ENCODE assay signal across 23 cellular contexts in the genomic region with DNA sequence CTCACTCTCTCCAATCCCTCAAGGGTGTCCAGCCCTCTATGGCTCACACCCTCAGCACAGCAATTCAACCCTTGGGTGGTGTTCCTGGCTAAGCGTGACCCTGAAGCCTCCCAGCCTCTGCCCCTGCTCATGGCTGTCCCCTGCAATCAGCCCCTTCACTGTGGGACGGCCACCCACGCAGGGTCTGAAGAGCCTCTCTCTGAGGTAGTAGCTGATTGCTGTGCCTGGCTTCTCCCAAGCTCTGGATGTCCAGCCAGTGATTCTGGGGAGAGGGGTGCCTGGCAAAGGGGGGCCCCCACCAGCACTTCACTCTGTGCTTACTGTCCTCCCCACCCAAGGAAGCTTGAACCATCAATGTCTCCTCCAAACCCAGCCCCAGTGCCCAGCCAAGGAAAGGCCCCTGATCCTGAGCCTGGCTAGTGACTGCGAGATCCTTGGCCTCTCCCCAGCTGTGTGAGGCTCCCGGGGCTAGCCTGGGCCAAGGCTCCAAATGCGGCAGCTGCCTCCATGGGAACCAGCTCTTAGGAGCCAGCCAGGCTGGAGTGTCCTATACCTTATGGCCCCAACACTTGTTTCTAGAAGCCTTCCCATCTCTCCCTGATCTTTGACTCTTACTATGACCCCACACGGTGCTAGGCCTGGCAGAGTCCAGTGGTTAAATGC. TPM values are rescaled to one million over a fixed set of nuclear protein-coding genes. Genes with fewer than 3 reads are reported as not detected.
A peak's percentile ranks its signal among the peaks of the same experiment; 100 is the strongest.
DNase-seq lines count a peak whose midpoint lies in the region; ATAC-seq and TF ChIP-seq lines count a peak whose summit lies in the region.
"Had no signal": no experiment of that assay in that cellular context is flagged by ENCODE, and none has a peak within 500 bp of the region (broad histone marks: within the 10 kb centered on the region; RNA-seq: fewer than 3 reads in every experiment).

No MANE protein-coding gene starts in this region.

- H3K4me3 Mint-ChIP-seq in glutamatergic neuron (ENCODE audit: unreplicated experiment) = no peak overlapping the region
- H3K4me3 Mint-ChIP-seq: activated CD8-positive, alpha-beta T cell treated with anti-CD3 and anti-CD28 coated beads for 36 hours; activated T-cell treated with anti-CD3 and anti-CD28 coated beads, Interleukin-2, amount 50 U/mL, for 72 hours; WTC11 had no signal

- H2BK120ac ChIP-seq in neuronal stem cell (ENCODE audit: low read depth, low read length) = no peak overlapping the region

- H3K27me3 ChIP-seq in right atrium auricular region = no peaks in the 10 kb centered on the region
- H3K27me3 ChIP-seq in neuronal stem cell (ENCODE audit: control insufficient read depth in 3 of 3, insufficient read depth in 3 of 3, low read depth in 1 of 3, low read length in 3 of 3) = no peaks in the 10 kb centered on the region

- no peak overlapping the region for H3K4me2 ChIP-seq in neuronal stem cell (ENCODE audit: insufficient read depth, low read length, poor library complexity, severe bottlenecking)
- H3K4me2 ChIP-seq in OCI-LY7 (ENCODE audit: low read length) = no peak overlapping the region
- H3K4me2 ChIP-seq: A549 had no signal

- no peaks in the 10 kb centered on the region for H3K9me3 Mint-ChIP-seq in glutamatergic neuron (ENCODE audit: unreplicated experiment)
- H3K9me3 Mint-ChIP-seq: activated CD8-positive, alpha-beta T cell treated with anti-CD3 and anti-CD28 coated beads for 36 hours; activated naive CD4-positive, alpha-beta T cell treated with anti-CD3 and anti-CD28 coated beads, Interleukin-2, amount 50 U/mL, for 72 hours; activated T-cell treated with anti-CD3 and anti-CD28 coated beads, Interleukin-2, amount 50 U/mL, for 72 hours; WTC11 had no signal

- intact Hi-C loops in Right ventricle myocardium inferior (cut with DNase I) = no loop called here
- intact Hi-C loops in OCI-LY7 (cut with micrococcal nuclease; ENCODE audit: unreplicated experiment) = no loop called here

- no peak overlapping the region for H4K8ac ChIP-seq in neuronal stem cell (ENCODE audit: low read depth, low read length)

- H2BK5ac ChIP-seq in neuronal stem cell (ENCODE audit: low read length) = no peak overlapping the region

- H4K20me1 ChIP-seq in OCI-LY7 (ENCODE audit: insufficient read depth, low read length) = no peaks in the 10 kb centered on the region

- peaks cover 4% of the 10 kb centered on the region for H3K27me3 Mint-ChIP-seq in glutamatergic neuron (ENCODE audit: unreplicated experiment)
- H3K27me3 Mint-ChIP-seq: activated CD8-positive, alpha-beta T cell treated with anti-CD3 and anti-CD28 coated beads for 36 hours had no signal

- H3K23ac ChIP-seq in neuronal stem cell (ENCODE audit: low read depth, low read length, poor library complexity) = no peak overlapping the region

- H3K36me3 ChIP-seq in right atrium auricular region (peaks cover 75% of the 10 kb centered on the region), neuronal stem cell (replicated peaks in 1 of 2; ENCODE audit: control insufficient read depth in 2 of 2, insufficient read depth in 2 of 2, low read length in 2 of 2) (peaks cover 31 to 95% of the 10 kb centered on the region in 2 donors), OCI-LY7 (ENCODE audit: insufficient read depth, low read length) (no peaks in the 10 kb centered on the region)

- H3K4me3 ChIP-seq in right atrium auricular region (no peak overlapping the region), neuronal stem cell (ENCODE audit: low read length in 2 of 2) (peak overlapping the region in 1 of 2 donors; percentile 42), OCI-LY7 (ENCODE audit: low read depth, low read length, poor library complexity, severe bottlenecking) (no peak overlapping the region)
- H3K4me3 ChIP-seq: A549, GM12878 had no signal

- POLR2A ChIA-PET in OCI-LY7 (lab: Charles Lee) = interaction anchor here (0.5 to 0.6 kb wide), 2 partner anchors 95 to 332 kb away, joined by 3 read pairs; no protein-coding TSS in a partner anchor

- H3K27ac Mint-ChIP-seq in glutamatergic neuron (ENCODE audit: unreplicated experiment) = no peak overlapping the region
- H3K27ac Mint-ChIP-seq: activated CD8-positive, alpha-beta T cell treated with anti-CD3 and anti-CD28 coated beads for 36 hours; activated naive CD4-positive, alpha-beta T cell treated with anti-CD3 and anti-CD28 coated beads, Interleukin-2, amount 50 U/mL, for 72 hours; activated T-cell treated with anti-CD3 and anti-CD28 coated beads, Interleukin-2, amount 50 U/mL, for 72 hours; WTC11 had no signal

- H3K36me3 Mint-ChIP-seq in glutamatergic neuron (ENCODE audit: unreplicated experiment) = no peaks in the 10 kb centered on the region
- H3K36me3 Mint-ChIP-seq: activated naive CD4-positive, alpha-beta T cell treated with anti-CD3 and anti-CD28 coated beads, Interleukin-2, amount 50 U/mL, for 72 hours had no signal

- TF ChIP-seq CTCF in right atrium auricular region (IDR thresholded peaks at IDR 0.05) = no peak
- no peak for TF ChIP-seq CTCF in glutamatergic neuron (IDR thresholded peaks at IDR 0.05; ENCODE audit: partially characterized antibody, unreplicated experiment)
- TF ChIP-seq CTCF in OCI-LY7 (conservative IDR thresholded peaks at IDR 0.05; ENCODE audit: low read length) = no peak

- H3K79me1 ChIP-seq in neuronal stem cell (ENCODE audit: low read depth, low read length) = peaks cover 11% of the 10 kb centered on the region

- ATAC-seq in Right ventricle myocardium inferior (peak; percentile 68), HG03460 (IDR thresholded peaks at IDR 0.05; ENCODE audit: unreplicated experiment) (no peak), GM19328 (IDR thresholded peaks at IDR 0.05; ENCODE audit: unreplicated experiment) (no peak)
- ATAC-seq: A549; activated CD8-positive, alpha-beta T cell treated with anti-CD3 and anti-CD28 coated beads for 36 hours; activated naive CD4-positive, alpha-beta T cell treated with anti-CD3 and anti-CD28 coated beads, Interleukin-2, amount 50 U/mL, for 72 hours; activated T-cell treated with anti-CD3 and anti-CD28 coated beads, Interleukin-2, amount 50 U/mL, for 72 hours; GM12878; WTC11 had no signal

- peaks cover 0 to 10% of the 10 kb centered on the region in 2 donors for H3K4me1 ChIP-seq in right atrium auricular region
- H3K4me1 ChIP-seq in neuronal stem cell (ENCODE audit: control insufficient read depth in 2 of 2, insufficient read depth in 1 of 2, low read depth in 1 of 2, low read length in 2 of 2) = peaks cover 0 to 5% of the 10 kb centered on the region in 2 donors
- no peaks in the 10 kb centered on the region for H3K4me1 ChIP-seq in OCI-LY7 (ENCODE audit: insufficient read depth, low read length, poor library complexity, severe bottlenecking)

- H2BK15ac ChIP-seq in neuronal stem cell (ENCODE audit: low read length) = no peak overlapping the region

- no CpG with 5 or more reads among the region's 7 CpGs for WGBS in neuronal stem cell (ENCODE audit: extremely low coverage in 2 of 2, insufficient read length in 2 of 2, insufficient replicate concordance in 1 of 2), 2 donors

- CTCF ChIA-PET in OCI-LY7 (lab: Charles Lee; ENCODE audit: unreplicated experiment) = interaction anchor here (0.6 kb wide), 1 partner anchor 79 kb away, joined by 3 read pairs; no protein-coding TSS in a partner anchor

- no peaks in the 10 kb centered on the region for H3K79me2 ChIP-seq in OCI-LY7 (ENCODE audit: insufficient read depth, low read depth, low read length)

- no TSS peak for BruUV-seq in OCI-LY7 (replicated peaks; lab: Mats Ljungman, UMichigan)

- H3K9me2 ChIP-seq in OCI-LY7 (ENCODE audit: insufficient read depth, low read length) = no peaks in the 10 kb centered on the region

- DNase-seq in Right ventricle myocardium inferior (ENCODE audit: missing footprints) = peak; percentile 74
- DNase-seq in right atrium auricular region (ENCODE audit: low spot score) = no peak
- DNase-seq in glutamatergic neuron = peak; percentile 23
- DNase-seq in neuronal stem cell (ENCODE audit: low spot score) = no peak
- DNase-seq in OCI-LY7 (ENCODE audit: low spot score) = no peak
- no peak for DNase-seq in SW 1271 (lab: John Stamatoyannopoulos, UW)
- DNase-seq: activated CD8-positive, alpha-beta T cell treated with anti-CD3 and anti-CD28 coated beads for 36 hours; activated T-cell treated with anti-CD3 and anti-CD28 coated beads, Interleukin-2, amount 50 U/mL, for 72 hours; GF-D8; Karpas-422; kidney glomerular epithelial cell; NCI-H1105; NCI-H2107; NCI-H526; SIG-M5; stimulated activated CD4-positive, alpha-beta T cell treated with anti-CD3 and anti-CD28 coated beads, Interleukin-2, amount 100 ng/mL, for 48 hours; T-helper 2 cell had no signal

- no peak overlapping the region for H2AK5ac ChIP-seq in neuronal stem cell (ENCODE audit: low read depth, low read length)

- no peak overlapping the region for H3K9ac ChIP-seq in neuronal stem cell (ENCODE audit: low read depth, low read length, poor library complexity)

- H2BK12ac ChIP-seq in neuronal stem cell (ENCODE audit: low read length) = no peak overlapping the region

- no peak overlapping the region for H3K18ac ChIP-seq in neuronal stem cell (ENCODE audit: low read length)

- H3K27ac ChIP-seq in right atrium auricular region (no peak overlapping the region), neuronal stem cell (replicated peaks; ENCODE audit: low read length) (no peak overlapping the region), OCI-LY7 (ENCODE audit: low read depth, low read length, poor library complexity, severe bottlenecking) (no peak overlapping the region)

- H3K14ac ChIP-seq in neuronal stem cell (ENCODE audit: low read length) = peak overlapping the region; percentile 8

- H4K91ac ChIP-seq in neuronal stem cell (ENCODE audit: low read depth, low read length, poor library complexity) = no peak overlapping the region

- H3K9me3 ChIP-seq in right atrium auricular region = no peaks in the 10 kb centered on the region
- H3K9me3 ChIP-seq in neuronal stem cell (replicated peaks in 1 of 2; ENCODE audit: control insufficient read depth in 2 of 2, insufficient read depth in 1 of 2, low read depth in 1 of 2, low read length in 2 of 2) = no peaks in the 10 kb centered on the region
- H3K9me3 ChIP-seq in OCI-LY7 (ENCODE audit: low read length) = no peaks in the 10 kb centered on the region
- H3K9me3 ChIP-seq: A549 had no signal

- H3K4me1 Mint-ChIP-seq in glutamatergic neuron (ENCODE audit: low read depth, unreplicated experiment) = no peaks in the 10 kb centered on the region

- H3K4ac ChIP-seq in neuronal stem cell (ENCODE audit: low read length) = no peak overlapping the region

- H2AFZ ChIP-seq in neuronal stem cell (ENCODE audit: low read length) (no peak overlapping the region), OCI-LY7 (ENCODE audit: low read length) (no peak overlapping the region)

RNA-seq across cellular contexts. Expression of gene MTSS2, which starts 9.9 kb away (rescaled TPM):
- 88.4 TPM for total RNA-seq in Right ventricle myocardium inferior
- 10 to 100 TPM; 35.3 to 44.7 TPM for total RNA-seq in right atrium auricular region
- total RNA-seq in glutamatergic neuron (ENCODE audit: unreplicated experiment) = 36.2 TPM
- polyA plus RNA-seq in neuronal stem cell (2013, experiment 1 of 2) = 45.9 TPM
- 48.5 TPM for polyA plus RNA-seq in neuronal stem cell (2013, experiment 2 of 2)
- total RNA-seq in OCI-LY7 (2014; rRNA removed; shearing (Covaris generic)) = 0.05 and 0.19 TPM in 2 replicates
- 0.17 and 0.33 TPM in 2 replicates for total RNA-seq in OCI-LY7 (2022)

RNA-seq across cellular contexts. Expression of gene IL34, which starts 29.6 kb away (rescaled TPM):
- 2.0 TPM for total RNA-seq in Right ventricle myocardium inferior
- total RNA-seq in right atrium auricular region = 1 to 10 TPM in 1 of 2 donors, under 1 TPM in 1; 0.39 to 2.2 TPM
- 0.42 TPM for total RNA-seq in glutamatergic neuron (ENCODE audit: unreplicated experiment)
- polyA plus RNA-seq in neuronal stem cell (2013, experiment 1 of 2) = not detected
- 0.03 TPM for polyA plus RNA-seq in neuronal stem cell (2013, experiment 2 of 2)
- total RNA-seq in OCI-LY7 (2014; rRNA removed; shearing (Covaris generic)) = not detected in 2 replicates
- total RNA-seq in OCI-LY7 (2022) = not detected in 2 replicates
- total RNA-seq: activated CD8-positive, alpha-beta T cell treated with anti-CD3 and anti-CD28 coated beads for 36 hours; activated naive CD4-positive, alpha-beta T cell treated with anti-CD3 and anti-CD28 coated beads, Interleukin-2, amount 50 U/mL, for 72 hours; GM12878 had no signal

Comparison
In these comparisons a context has a peak if more than half of its experiments do, and no peak if none do; other contexts are left out.
1. DNase-seq: peak in Right ventricle myocardium inferior (single experiment) and glutamatergic neuron (single experiment); none in right atrium auricular region (single experiment), neuronal stem cell (single experiment), OCI-LY7 (single experiment) and SW 1271 (0 of 2).
2. RNA of gene MTSS2, which starts 9.9 kb away (total RNA-seq): 88.4 TPM in Right ventricle myocardium inferior (single experiment), 35.3 to 44.7 TPM in right atrium auricular region and 36.2 TPM in glutamatergic neuron (single experiment); 0.05 to 0.33 TPM in OCI-LY7; every median in the first group is over 10 times any median in the second.